Comparison of ENCODE assay signal across 17 cellular contexts in the genomic region with DNA sequence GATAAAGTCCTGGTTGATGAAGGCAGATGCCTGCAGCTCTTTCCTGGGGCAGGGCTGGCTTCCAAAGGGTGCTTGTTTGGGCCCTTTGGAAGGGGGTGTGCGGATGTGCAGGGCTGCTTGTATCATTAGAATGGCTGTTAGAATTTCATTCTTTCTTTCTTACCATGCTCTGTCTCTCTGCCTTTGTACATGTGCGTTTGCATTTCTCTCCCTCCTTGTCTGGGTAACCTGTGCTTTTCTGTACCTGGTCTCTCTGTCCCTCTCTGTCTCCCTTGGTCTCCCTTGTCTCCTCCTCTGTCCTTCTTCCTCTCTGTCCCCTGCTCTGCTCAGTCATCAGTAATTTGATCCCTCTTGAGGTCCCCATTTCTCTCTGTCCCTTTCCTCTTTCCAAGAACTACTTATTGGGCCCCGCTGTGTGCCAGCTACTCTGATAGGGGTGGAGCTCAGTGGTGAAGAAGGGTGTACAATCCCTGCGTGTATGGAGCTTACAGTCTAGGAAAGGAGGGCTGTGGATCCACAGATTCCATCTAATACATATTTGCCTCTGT.
DNase-seq lines count a peak whose midpoint lies in the region; ATAC-seq and TF ChIP-seq lines count a peak whose summit lies in the region.
"Had no signal": no experiment of that assay in that cellular context is flagged by ENCODE, and none has a peak within 500 bp of the region (broad histone marks: within the 10 kb centered on the region; RNA-seq: fewer than 3 reads in every experiment).

No MANE protein-coding gene starts in this region.

- H3K4me1 Mint-ChIP-seq in WTC11 = peaks cover 8% of the 10 kb centered on the region
- peaks cover 78 to 96% (median 93%) of the 10 kb centered on the region in 3 donors for H3K4me1 Mint-ChIP-seq in naive B cell

- no peaks in the 10 kb centered on the region for H3K27me3 ChIP-seq in breast epithelium

- H3K9me3 Mint-ChIP-seq in WTC11 (no peaks in the 10 kb centered on the region), naive B cell (no peaks in the 10 kb centered on the region)
- H3K9me3 Mint-ChIP-seq: CD8-positive, alpha-beta T cell had no signal

- no peak for TF ChIP-seq CTCF in HEK293 (tag by site-specific recombination; IDR thresholded peaks at IDR 0.05)
- TF ChIP-seq CTCF in WTC11 (IDR thresholded peaks at IDR 0.05) = no peak
- no peak for TF ChIP-seq CTCF in breast epithelium (IDR thresholded peaks at IDR 0.05)

- H3K9me3 ChIP-seq in HEK293 (ENCODE audit: control insufficient read depth, insufficient read depth, low read depth, low read length) (no peaks in the 10 kb centered on the region), breast epithelium (no peaks in the 10 kb centered on the region)
- H3K9me3 ChIP-seq: BE2C had no signal

- H3K27ac Mint-ChIP-seq in WTC11 = no peak overlapping the region
- H3K27ac Mint-ChIP-seq in naive B cell = peak overlapping the region in 5 of 6 donors; percentile 22 to 84 (median 78)
- H3K27ac Mint-ChIP-seq: CD8-positive, alpha-beta T cell had no signal

- DNase-seq in NCI-H510A treated with DMSO at 0.1 percent for 48 hours (lab: John Stamatoyannopoulos, UW) (peak; percentile 80), WTC11 (ENCODE audit: low spot score) (no peak), naive B cell (no peak), HuH-7.5 (ENCODE audit: low spot score) (no peak), breast epithelium (ENCODE audit: low spot score in 2 of 2) (no peak)
- DNase-seq: ACHN; BE2C; CD8-positive, alpha-beta T cell; NCI-H1092 treated with DMSO at 0.1 percent for 48 hours; NCI-H1694 treated with DMSO at 0.1 percent for 48 hours; NCI-H446; NCI-H774; SHP77 treated with DMSO at 0.1 percent for 48 hours had no signal

- no peaks in the 10 kb centered on the region for H3K36me3 ChIP-seq in HEK293 (ENCODE audit: control insufficient read depth in 2 of 2, insufficient read depth in 1 of 2, low read length in 2 of 2)
- H3K36me3 ChIP-seq in breast epithelium = no peaks in the 10 kb centered on the region
- H3K36me3 ChIP-seq: BE2C had no signal

- no peak overlapping the region for H3K4me3 ChIP-seq in HEK293 (ENCODE audit: low read depth, low read length)
- H3K4me3 ChIP-seq in breast epithelium = no peak overlapping the region

- intact Hi-C loops in breast epithelium (cut with DNase I; ENCODE audit: low total_unique reads) = no loop called here

- CTCF ChIA-PET in HEK293 (lab: Yijun Ruan, JAX) = interaction anchor here (0.6 to 1.3 kb wide), 2 partner anchors 22 to 38 kb away, joined by 3 to 9 read pairs; no protein-coding TSS in a partner anchor
- CTCF ChIA-PET in WTC11 (lab: Charles Lee) = interaction anchor here (1.2 kb wide), 1 partner anchor 28 kb away, joined by 3 read pairs; no protein-coding TSS in a partner anchor

- H3K4me3 Mint-ChIP-seq in WTC11 (no peak overlapping the region), naive B cell (peak overlapping the region in 3 of 8 donors; percentile 20 to 68 (median 42))
- H3K4me3 Mint-ChIP-seq: CD8-positive, alpha-beta T cell had no signal

- H3K4me1 ChIP-seq in HEK293 (ENCODE audit: control insufficient read depth, insufficient read depth, low read length) (peaks cover 12% of the 10 kb centered on the region), breast epithelium (no peaks in the 10 kb centered on the region)
- H3K4me1 ChIP-seq: BE2C had no signal

- no peaks in the 10 kb centered on the region for H3K36me3 Mint-ChIP-seq in WTC11
- peaks cover 0 to 8% of the 10 kb centered on the region in 2 donors for H3K36me3 Mint-ChIP-seq in naive B cell
- H3K36me3 Mint-ChIP-seq: CD8-positive, alpha-beta T cell had no signal

- H3K27me3 Mint-ChIP-seq in WTC11 (ENCODE audit: low read depth) (no peaks in the 10 kb centered on the region), naive B cell (no peaks in the 10 kb centered on the region)

- ATAC-seq in WTC11 (peak; percentile 38), naive B cell (ENCODE audit: low read depth in 2 of 2) (no peak), GM18861 (IDR thresholded peaks at IDR 0.05; ENCODE audit: unreplicated experiment) (no peak), HG03045 (IDR thresholded peaks at IDR 0.05; ENCODE audit: unreplicated experiment) (no peak)
- ATAC-seq: CD8-positive, alpha-beta T cell; HCT116 had no signal

- H3K27ac ChIP-seq in HEK293 (ENCODE audit: extremely low read depth, low read depth, low read length) (no peak overlapping the region), breast epithelium (no peak overlapping the region)

- POLR2A ChIA-PET in HEK293 (lab: Yijun Ruan, JAX) = no interaction called here
- POLR2A ChIA-PET in WTC11 (lab: Charles Lee) = no interaction called here

- no peak for TF ChIP-seq POLR2A in breast epithelium (IDR thresholded peaks at IDR 0.05)

TF ChIP-seq in HEK293, 187 proteins besides CTCF, POLR2A, EP300 and RAD21 (continues in another document):
- TF ChIP-seq, protein P1, sequence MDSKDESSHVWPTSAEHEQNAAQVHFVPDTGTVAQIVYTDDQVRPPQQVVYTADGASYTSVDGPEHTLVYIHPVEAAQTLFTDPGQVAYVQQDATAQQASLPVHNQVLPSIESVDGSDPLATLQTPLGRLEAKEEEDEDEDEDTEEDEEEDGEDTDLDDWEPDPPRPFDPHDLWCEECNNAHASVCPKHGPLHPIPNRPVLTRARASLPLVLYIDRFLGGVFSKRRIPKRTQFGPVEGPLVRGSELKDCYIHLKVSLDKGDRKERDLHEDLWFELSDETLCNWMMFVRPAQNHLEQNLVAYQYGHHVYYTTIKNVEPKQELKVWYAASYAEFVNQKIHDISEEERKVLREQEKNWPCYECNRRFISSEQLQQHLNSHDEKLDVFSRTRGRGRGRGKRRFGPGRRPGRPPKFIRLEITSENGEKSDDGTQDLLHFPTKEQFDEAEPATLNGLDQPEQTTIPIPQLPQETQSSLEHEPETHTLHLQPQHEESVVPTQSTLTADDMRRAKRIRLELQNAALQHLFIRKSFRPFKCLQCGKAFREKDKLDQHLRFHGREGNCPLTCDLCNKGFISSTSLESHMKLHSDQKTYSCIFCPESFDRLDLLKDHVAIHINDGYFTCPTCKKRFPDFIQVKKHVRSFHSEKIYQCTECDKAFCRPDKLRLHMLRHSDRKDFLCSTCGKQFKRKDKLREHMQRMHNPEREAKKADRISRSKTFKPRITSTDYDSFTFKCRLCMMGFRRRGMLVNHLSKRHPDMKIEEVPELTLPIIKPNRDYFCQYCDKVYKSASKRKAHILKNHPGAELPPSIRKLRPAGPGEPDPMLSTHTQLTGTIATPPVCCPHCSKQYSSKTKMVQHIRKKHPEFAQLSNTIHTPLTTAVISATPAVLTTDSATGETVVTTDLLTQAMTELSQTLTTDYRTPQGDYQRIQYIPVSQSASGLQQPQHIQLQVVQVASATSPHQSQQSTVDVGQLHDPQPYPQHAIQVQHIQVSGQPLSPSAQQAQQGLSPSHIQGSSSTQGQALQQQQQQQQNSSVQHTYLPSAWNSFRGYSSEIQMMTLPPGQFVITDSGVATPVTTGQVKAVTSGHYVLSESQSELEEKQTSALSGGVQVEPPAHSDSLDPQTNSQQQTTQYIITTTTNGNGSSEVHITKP (tag by site-specific recombination; IDR thresholded peaks at IDR 0.05) = peak; percentile 89
- no peak for TF ChIP-seq ZBTB1 (tag by site-specific recombination; IDR thresholded peaks at IDR 0.05)

TF ChIP-seq in WTC11, 78 proteins besides CTCF, POLR2A, EP300 and RAD21:
- TF ChIP-seq, protein P2, sequence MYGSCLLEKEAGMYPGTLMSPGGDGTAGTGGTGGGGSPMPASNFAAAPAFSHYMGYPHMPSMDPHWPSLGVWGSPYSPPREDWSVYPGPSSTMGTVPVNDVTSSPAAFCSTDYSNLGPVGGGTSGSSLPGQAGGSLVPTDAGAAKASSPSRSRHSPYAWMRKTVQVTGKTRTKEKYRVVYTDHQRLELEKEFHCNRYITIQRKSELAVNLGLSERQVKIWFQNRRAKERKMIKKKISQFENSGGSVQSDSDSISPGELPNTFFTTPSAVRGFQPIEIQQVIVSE (CRISPR knock-in tag; IDR thresholded peaks at IDR 0.05; ENCODE audit: borderline replicate concordance) = no peak
- TF ChIP-seq, protein P3, sequence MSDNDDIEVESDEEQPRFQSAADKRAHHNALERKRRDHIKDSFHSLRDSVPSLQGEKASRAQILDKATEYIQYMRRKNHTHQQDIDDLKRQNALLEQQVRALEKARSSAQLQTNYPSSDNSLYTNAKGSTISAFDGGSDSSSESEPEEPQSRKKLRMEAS (CRISPR knock-in tag; IDR thresholded peaks at IDR 0.05) = no peak
TF ChIP-seq in WTC11: peak in this region for 0.
